1 cellular context compared by ENCODE assay signal in the genomic region with DNA sequence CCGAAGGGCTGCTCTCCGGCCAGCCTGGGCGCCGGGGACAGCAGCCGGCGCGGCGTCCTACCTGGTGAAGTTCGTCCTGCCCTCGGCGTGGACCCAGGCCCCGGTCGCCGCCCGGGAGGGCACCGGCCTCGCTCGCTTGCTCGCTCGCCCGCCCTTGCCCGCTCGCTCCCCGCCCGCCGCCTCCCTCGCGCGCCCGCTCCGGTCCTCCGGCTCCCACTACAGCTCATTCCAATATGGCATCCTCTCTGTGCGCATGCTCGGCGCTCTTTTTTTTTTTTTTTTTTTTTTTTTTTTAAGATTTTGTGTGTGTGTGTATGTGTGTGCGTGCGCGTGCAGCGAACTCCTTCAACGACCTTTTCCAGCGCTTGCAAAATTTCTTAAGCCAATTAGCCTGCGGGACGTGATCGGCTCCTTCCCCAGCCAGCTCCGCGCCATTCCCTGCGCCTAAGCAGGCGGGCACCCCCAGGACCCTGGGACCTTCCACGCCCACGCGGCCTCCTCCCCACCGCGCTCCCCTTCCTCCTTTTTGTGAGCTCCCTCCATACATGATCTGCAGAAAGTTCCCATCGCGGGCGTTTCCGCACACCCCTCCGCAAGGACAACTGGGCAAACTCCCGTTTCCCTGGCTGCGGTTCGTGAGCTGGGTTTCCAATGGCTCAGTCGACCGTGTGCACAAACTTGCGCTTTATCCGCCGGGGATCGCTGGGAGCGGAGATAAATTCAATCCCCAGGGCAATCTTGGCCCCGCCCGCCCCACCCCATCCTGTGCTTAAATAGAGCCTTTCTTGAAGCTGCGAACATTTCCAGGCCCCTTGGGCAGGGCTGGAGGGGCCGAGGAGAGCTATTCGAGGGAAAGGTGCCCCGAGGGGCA.
TF ChIP-seq lines count a peak whose summit lies in the region.

SFMBT2 (minus strand) TSS at position 235 of the 871 bp plus-strand sequence. CDS start 29,136 bp downstream, outside the sequence.

TF ChIP-seq in K562, 482 proteins besides CTCF, POLR2A, EP300 and RAD21 (continued from another document and continues in another):
- 0 out of 4 replicates have a peak, but pooled peaks of 1 of the 2 experiments have one; percentile 49 for TF ChIP-seq ZNF639 (CRISPR knock-in tag; conservative IDR thresholded peaks at IDR 0.05 in 1 of 2, IDR thresholded peaks at IDR 0.05 in 1 of 2)
- peak; percentile 77 for TF ChIP-seq EGR1 (conservative IDR thresholded peaks at IDR 0.05)
- TF ChIP-seq POLR2AphosphoS5 (IDR thresholded peaks at IDR 0.05; ENCODE audit: control insufficient read depth, insufficient read depth, low read depth, low read length), result 0 out of 2 replicates have a peak, but pooled peaks have one; percentile 35
- TF ChIP-seq, protein P1, sequence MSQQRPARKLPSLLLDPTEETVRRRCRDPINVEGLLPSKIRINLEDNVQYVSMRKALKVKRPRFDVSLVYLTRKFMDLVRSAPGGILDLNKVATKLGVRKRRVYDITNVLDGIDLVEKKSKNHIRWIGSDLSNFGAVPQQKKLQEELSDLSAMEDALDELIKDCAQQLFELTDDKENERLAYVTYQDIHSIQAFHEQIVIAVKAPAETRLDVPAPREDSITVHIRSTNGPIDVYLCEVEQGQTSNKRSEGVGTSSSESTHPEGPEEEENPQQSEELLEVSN (IDR thresholded peaks at IDR 0.05; ENCODE audit: borderline replicate concordance in 1 of 2, extremely low read depth in 1 of 2, insufficient read depth in 1 of 2, insufficient read length in 1 of 2, low read depth in 1 of 2, low read length in 1 of 2, poor library complexity in 1 of 2, severe bottlenecking in 1 of 2), result peak in 1 of 2 experiments; percentile 47
- 0 out of 2 replicates have a peak, but pooled peaks have one; percentile 21 for TF ChIP-seq RB1 (IDR thresholded peaks at IDR 0.05; ENCODE audit: low read depth)
- TF ChIP-seq ELF1 (tag; IDR thresholded peaks at IDR 0.05), result no peak
- 0 out of 2 replicates have a peak, but pooled peaks have one; percentile 41 for TF ChIP-seq L3MBTL2 (IDR thresholded peaks at IDR 0.05)
- peak; percentile 100 for TF ChIP-seq ZNF384 (IDR thresholded peaks at IDR 0.05; ENCODE audit: low read depth, low read length)
- TF ChIP-seq ZBTB2 (IDR thresholded peaks at IDR 0.05), result peak; percentile 63; the same call in 1 of the 2 replicates
- no peak for TF ChIP-seq MAFK (IDR thresholded peaks at IDR 0.05; ENCODE audit: low read length)
- peak; percentile 45; the same call in 1 of the 2 replicates for TF ChIP-seq MYC (IDR thresholded peaks at IDR 0.05; ENCODE audit: low read depth, low read length)
- TF ChIP-seq MYC (CRISPR knock-in tag; IDR thresholded peaks at IDR 0.05; ENCODE audit: borderline replicate concordance, low read depth), result no peak
- TF ChIP-seq YY1 (IDR thresholded peaks at IDR 0.05; ENCODE audit: borderline replicate concordance in 1 of 3, control insufficient read depth in 1 of 3, extremely low read depth in 1 of 3, insufficient read depth in 3 of 3, insufficient read length in 1 of 3, insufficient replicate concordance in 2 of 3, low read depth in 1 of 3, low read length in 2 of 3), result peak in 2 of 3 experiments; percentile 74 to 83
- TF ChIP-seq TBP (optimal IDR thresholded peaks at IDR 0.05; ENCODE audit: low read depth, low read length), result peak; percentile 15
- TF ChIP-seq, protein P2, sequence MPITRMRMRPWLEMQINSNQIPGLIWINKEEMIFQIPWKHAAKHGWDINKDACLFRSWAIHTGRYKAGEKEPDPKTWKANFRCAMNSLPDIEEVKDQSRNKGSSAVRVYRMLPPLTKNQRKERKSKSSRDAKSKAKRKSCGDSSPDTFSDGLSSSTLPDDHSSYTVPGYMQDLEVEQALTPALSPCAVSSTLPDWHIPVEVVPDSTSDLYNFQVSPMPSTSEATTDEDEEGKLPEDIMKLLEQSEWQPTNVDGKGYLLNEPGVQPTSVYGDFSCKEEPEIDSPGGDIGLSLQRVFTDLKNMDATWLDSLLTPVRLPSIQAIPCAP (CRISPR knock-in tag; IDR thresholded peaks at IDR 0.05; ENCODE audit: borderline replicate concordance), result no peak
- no peak for TF ChIP-seq ZNF778 (CRISPR knock-in tag; IDR thresholded peaks at IDR 0.05)
- peak; percentile 70 for TF ChIP-seq ZBTB40 (IDR thresholded peaks at IDR 0.05)
- no peak for TF ChIP-seq ZBTB40 (CRISPR knock-in tag; IDR thresholded peaks at IDR 0.05)
- peak; percentile 63; the same call in 1 of the 2 replicates for TF ChIP-seq PHF8 (IDR thresholded peaks at IDR 0.05; ENCODE audit: borderline replicate concordance, low read length)
- no peak for TF ChIP-seq KAT7 (CRISPR knock-in tag; IDR thresholded peaks at IDR 0.05; ENCODE audit: borderline replicate concordance)
- TF ChIP-seq MBD1 (CRISPR knock-in tag; IDR thresholded peaks at IDR 0.05), result 0 out of 2 replicates have a peak, but pooled peaks have one; percentile 61
- TF ChIP-seq ETV6 (IDR thresholded peaks at IDR 0.05; ENCODE audit: borderline replicate concordance in 1 of 2, low read depth in 2 of 2, low read length in 1 of 2), result no peak
- no peak for TF ChIP-seq ETV6 (CRISPR knock-in tag; IDR thresholded peaks at IDR 0.05; ENCODE audit: borderline replicate concordance)
- TF ChIP-seq NFYB (IDR thresholded peaks at IDR 0.05; ENCODE audit: extremely low read depth, insufficient read length), result no peak
- no peak for TF ChIP-seq FOXP4 (CRISPR knock-in tag; IDR thresholded peaks at IDR 0.05; ENCODE audit: borderline replicate concordance)
- TF ChIP-seq, protein P3, sequence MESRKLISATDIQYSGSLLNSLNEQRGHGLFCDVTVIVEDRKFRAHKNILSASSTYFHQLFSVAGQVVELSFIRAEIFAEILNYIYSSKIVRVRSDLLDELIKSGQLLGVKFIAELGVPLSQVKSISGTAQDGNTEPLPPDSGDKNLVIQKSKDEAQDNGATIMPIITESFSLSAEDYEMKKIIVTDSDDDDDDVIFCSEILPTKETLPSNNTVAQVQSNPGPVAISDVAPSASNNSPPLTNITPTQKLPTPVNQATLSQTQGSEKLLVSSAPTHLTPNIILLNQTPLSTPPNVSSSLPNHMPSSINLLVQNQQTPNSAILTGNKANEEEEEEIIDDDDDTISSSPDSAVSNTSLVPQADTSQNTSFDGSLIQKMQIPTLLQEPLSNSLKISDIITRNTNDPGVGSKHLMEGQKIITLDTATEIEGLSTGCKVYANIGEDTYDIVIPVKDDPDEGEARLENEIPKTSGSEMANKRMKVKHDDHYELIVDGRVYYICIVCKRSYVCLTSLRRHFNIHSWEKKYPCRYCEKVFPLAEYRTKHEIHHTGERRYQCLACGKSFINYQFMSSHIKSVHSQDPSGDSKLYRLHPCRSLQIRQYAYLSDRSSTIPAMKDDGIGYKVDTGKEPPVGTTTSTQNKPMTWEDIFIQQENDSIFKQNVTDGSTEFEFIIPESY (CRISPR knock-in tag; IDR thresholded peaks at IDR 0.05), result peak; percentile 84
